Comparison of ENCODE assay signal across 2 cellular contexts in the genomic region with DNA sequence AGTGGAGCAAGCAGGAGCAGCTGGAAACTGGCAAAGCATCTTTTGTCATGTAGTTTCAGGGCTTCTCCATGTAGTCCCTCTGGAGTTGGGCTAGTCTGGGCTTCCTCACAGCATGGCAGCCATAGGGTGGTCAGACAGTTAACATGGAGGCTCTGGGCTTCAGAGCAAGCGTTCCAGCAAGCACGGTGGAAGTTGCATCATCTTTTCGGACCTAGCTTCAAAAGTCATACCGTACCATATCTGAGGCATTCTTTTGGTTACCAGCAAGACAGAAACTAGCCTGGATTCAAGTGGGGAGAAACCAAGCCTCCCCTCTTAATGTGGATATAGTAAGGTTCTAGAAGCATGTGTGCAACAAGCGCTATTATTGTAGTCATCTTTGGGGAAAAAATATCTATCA.
TF ChIP-seq lines count a peak whose summit lies in the region.

No MANE protein-coding gene starts in this region.

TF ChIP-seq in HepG2, 621 proteins besides CTCF, POLR2A, EP300 and RAD21:
- TF ChIP-seq HOXA3 (CRISPR knock-in tag; IDR thresholded peaks at IDR 0.05) (no peak), ZNF501 (CRISPR knock-in tag; IDR thresholded peaks at IDR 0.05) (no peak), CEBPB (IDR thresholded peaks at IDR 0.05; ENCODE audit: borderline replicate concordance, low read depth, low read length) (peak; percentile 11; the same call in 1 of the 2 replicates), TGIF2 (CRISPR knock-in tag; IDR thresholded peaks at IDR 0.05) (no peak), ATF7 (IDR thresholded peaks at IDR 0.05) (peak; percentile 26; the same call in 1 of the 2 replicates), ATF7 (CRISPR knock-in tag; IDR thresholded peaks at IDR 0.05) (no peak), ARNT2 (CRISPR knock-in tag; IDR thresholded peaks at IDR 0.05; ENCODE audit: low read depth) (no peak), ZBTB42 (CRISPR knock-in tag; IDR thresholded peaks at IDR 0.05) (no peak), ETV6 (CRISPR knock-in tag; conservative IDR thresholded peaks at IDR 0.05) (no peak), ZNF34 (CRISPR knock-in tag; IDR thresholded peaks at IDR 0.05; ENCODE audit: borderline replicate concordance) (no peak), ZNF292 (CRISPR knock-in tag; IDR thresholded peaks at IDR 0.05; ENCODE audit: borderline replicate concordance, low read depth) (no peak), ZNF207 (IDR thresholded peaks at IDR 0.05; ENCODE audit: borderline replicate concordance) (no peak), ZBTB3 (CRISPR knock-in tag; IDR thresholded peaks at IDR 0.05; ENCODE audit: borderline replicate concordance, low read depth) (no peak)
- TF ChIP-seq, protein P1, sequence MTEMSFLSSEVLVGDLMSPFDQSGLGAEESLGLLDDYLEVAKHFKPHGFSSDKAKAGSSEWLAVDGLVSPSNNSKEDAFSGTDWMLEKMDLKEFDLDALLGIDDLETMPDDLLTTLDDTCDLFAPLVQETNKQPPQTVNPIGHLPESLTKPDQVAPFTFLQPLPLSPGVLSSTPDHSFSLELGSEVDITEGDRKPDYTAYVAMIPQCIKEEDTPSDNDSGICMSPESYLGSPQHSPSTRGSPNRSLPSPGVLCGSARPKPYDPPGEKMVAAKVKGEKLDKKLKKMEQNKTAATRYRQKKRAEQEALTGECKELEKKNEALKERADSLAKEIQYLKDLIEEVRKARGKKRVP (CRISPR knock-in tag; IDR thresholded peaks at IDR 0.05) = peak in 1 of 2 experiments; percentile 85; a peak in 2 of 4 replicates
- TF ChIP-seq, protein P2, sequence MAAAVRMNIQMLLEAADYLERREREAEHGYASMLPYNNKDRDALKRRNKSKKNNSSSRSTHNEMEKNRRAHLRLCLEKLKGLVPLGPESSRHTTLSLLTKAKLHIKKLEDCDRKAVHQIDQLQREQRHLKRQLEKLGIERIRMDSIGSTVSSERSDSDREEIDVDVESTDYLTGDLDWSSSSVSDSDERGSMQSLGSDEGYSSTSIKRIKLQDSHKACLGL (CRISPR knock-in tag; IDR thresholded peaks at IDR 0.05) = no peak
- TF ChIP-seq, protein P3, sequence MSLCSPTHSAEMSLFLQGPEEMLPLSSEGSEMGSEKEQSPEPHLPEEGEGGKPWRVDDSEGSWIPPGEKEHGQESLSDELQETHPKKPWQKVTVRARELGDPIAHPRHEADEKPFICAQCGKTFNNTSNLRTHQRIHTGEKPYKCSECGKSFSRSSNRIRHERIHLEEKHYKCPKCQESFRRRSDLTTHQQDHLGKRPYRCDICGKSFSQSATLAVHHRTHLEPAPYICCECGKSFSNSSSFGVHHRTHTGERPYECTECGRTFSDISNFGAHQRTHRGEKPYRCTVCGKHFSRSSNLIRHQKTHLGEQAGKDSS (CRISPR knock-in tag; IDR thresholded peaks at IDR 0.05; ENCODE audit: borderline replicate concordance, low read depth) = no peak
- TF ChIP-seq, protein P4, sequence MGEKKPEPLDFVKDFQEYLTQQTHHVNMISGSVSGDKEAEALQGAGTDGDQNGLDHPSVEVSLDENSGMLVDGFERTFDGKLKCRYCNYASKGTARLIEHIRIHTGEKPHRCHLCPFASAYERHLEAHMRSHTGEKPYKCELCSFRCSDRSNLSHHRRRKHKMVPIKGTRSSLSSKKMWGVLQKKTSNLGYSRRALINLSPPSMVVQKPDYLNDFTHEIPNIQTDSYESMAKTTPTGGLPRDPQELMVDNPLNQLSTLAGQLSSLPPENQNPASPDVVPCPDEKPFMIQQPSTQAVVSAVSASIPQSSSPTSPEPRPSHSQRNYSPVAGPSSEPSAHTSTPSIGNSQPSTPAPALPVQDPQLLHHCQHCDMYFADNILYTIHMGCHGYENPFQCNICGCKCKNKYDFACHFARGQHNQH (CRISPR knock-in tag; IDR thresholded peaks at IDR 0.05) = no peak
- TF ChIP-seq, protein P5, sequence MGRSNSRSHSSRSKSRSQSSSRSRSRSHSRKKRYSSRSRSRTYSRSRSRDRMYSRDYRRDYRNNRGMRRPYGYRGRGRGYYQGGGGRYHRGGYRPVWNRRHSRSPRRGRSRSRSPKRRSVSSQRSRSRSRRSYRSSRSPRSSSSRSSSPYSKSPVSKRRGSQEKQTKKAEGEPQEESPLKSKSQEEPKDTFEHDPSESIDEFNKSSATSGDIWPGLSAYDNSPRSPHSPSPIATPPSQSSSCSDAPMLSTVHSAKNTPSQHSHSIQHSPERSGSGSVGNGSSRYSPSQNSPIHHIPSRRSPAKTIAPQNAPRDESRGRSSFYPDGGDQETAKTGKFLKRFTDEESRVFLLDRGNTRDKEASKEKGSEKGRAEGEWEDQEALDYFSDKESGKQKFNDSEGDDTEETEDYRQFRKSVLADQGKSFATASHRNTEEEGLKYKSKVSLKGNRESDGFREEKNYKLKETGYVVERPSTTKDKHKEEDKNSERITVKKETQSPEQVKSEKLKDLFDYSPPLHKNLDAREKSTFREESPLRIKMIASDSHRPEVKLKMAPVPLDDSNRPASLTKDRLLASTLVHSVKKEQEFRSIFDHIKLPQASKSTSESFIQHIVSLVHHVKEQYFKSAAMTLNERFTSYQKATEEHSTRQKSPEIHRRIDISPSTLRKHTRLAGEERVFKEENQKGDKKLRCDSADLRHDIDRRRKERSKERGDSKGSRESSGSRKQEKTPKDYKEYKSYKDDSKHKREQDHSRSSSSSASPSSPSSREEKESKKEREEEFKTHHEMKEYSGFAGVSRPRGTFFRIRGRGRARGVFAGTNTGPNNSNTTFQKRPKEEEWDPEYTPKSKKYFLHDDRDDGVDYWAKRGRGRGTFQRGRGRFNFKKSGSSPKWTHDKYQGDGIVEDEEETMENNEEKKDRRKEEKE (IDR thresholded peaks at IDR 0.05) = no peak

TF ChIP-seq in H1, 55 proteins besides CTCF, POLR2A, EP300 and RAD21:
- TF ChIP-seq CEBPB (IDR thresholded peaks at IDR 0.05; ENCODE audit: low read depth, low read length) (peak; percentile 15; the same call in 1 of the 2 replicates), CTBP2 (IDR thresholded peaks at IDR 0.05; ENCODE audit: borderline replicate concordance, insufficient read depth, insufficient read length, low read length) (no peak)
